21 cellular contexts compared by ENCODE assay signal in genomic region chr17:70780031-70780430, GRCh38.
"Had no signal": no experiment of that assay in that cellular context is flagged by ENCODE, and none has a peak within 500 bp of the region (broad histone marks: within the 10 kb centered on the region; RNA-seq: fewer than 3 reads in every experiment).

No MANE protein-coding gene starts in this region.

- H3K4me3 Mint-ChIP-seq: activated naive CD8-positive, alpha-beta T cell treated with anti-CD3 and anti-CD28 coated beads, Interleukin-2, amount 10 ng/mL, durations not matched to agents 7 days and 5 days; stimulated activated naive B cell treated with anti-CD40 and anti-IgM and Interleukin-4, amounts not matched to agents 10 μg/mL and 1 μg/mL and 100 μg/mL, for 72 hours; T-cell had no signal

- ATAC-seq: esophagus mucosa; heart left ventricle; left colon; psoas muscle; stimulated activated naive B cell treated with anti-CD40 and anti-IgM and Interleukin-4, amounts not matched to agents 10 μg/mL and 1 μg/mL and 100 μg/mL, for 72 hours; T-cell had no signal

- H3K9me3 ChIP-seq: lower lobe of right lung, psoas muscle, sigmoid colon, thyroid gland, uterus had no signal

- DNase-seq: activated CD4-positive, alpha-beta T cell treated with anti-CD3 and anti-CD28 coated beads for 1 hour; activated CD4-positive, alpha-beta T cell treated with anti-CD3 and anti-CD28 coated beads, Interleukin-2, amount 50 U/mL, for 4 hours; activated naive CD4-positive, alpha-beta T cell; activated naive CD8-positive, alpha-beta T cell treated with anti-CD3 and anti-CD28 coated beads, Interleukin-2, amount 10 ng/mL, durations not matched to agents 7 days and 5 days; activated T-cell treated with anti-CD3 and anti-CD28 coated beads for 4 hours; anterior cingulate cortex; heart left ventricle; left colon; lower lobe of right lung; psoas muscle; sigmoid colon; stimulated activated naive B cell treated with anti-CD40 and anti-IgM and Interleukin-4, amounts not matched to agents 10 μg/mL and 1 μg/mL and 100 μg/mL, for 72 hours; T-cell; T-helper 9 cell; thyroid gland; uterus had no signal

- H3K27me3 ChIP-seq: cardiac muscle cell, heart left ventricle, sigmoid colon, thyroid gland, uterus had no signal

- H3K27me3 Mint-ChIP-seq: activated naive CD8-positive, alpha-beta T cell treated with anti-CD3 and anti-CD28 coated beads, Interleukin-2, amount 10 ng/mL, durations not matched to agents 7 days and 5 days; stimulated activated naive B cell treated with anti-CD40 and anti-IgM and Interleukin-4, amounts not matched to agents 10 μg/mL and 1 μg/mL and 100 μg/mL, for 72 hours; T-cell had no signal

- H3K36me3 ChIP-seq: cardiac muscle cell, heart left ventricle, lower lobe of right lung, sigmoid colon, thyroid gland, uterus had no signal

- FAIRE-seq: colon, frontal cortex had no signal

- H3K4me1 ChIP-seq: heart left ventricle, lower lobe of right lung, psoas muscle, sigmoid colon, thyroid gland, uterus had no signal

- H3K27ac Mint-ChIP-seq: activated naive CD8-positive, alpha-beta T cell treated with anti-CD3 and anti-CD28 coated beads, Interleukin-2, amount 10 ng/mL, durations not matched to agents 7 days and 5 days; stimulated activated naive B cell treated with anti-CD40 and anti-IgM and Interleukin-4, amounts not matched to agents 10 μg/mL and 1 μg/mL and 100 μg/mL, for 72 hours; T-cell had no signal

- H3K4me3 ChIP-seq: cardiac muscle cell, heart left ventricle, lower lobe of right lung, psoas muscle, sigmoid colon, thyroid gland, uterus had no signal

- H3K9me3 Mint-ChIP-seq: activated naive CD8-positive, alpha-beta T cell treated with anti-CD3 and anti-CD28 coated beads, Interleukin-2, amount 10 ng/mL, durations not matched to agents 7 days and 5 days had no signal

- H3K27ac ChIP-seq: cardiac muscle cell, heart left ventricle, lower lobe of right lung, psoas muscle, sigmoid colon, thyroid gland, uterus, VCaP had no signal

- H3K36me3 Mint-ChIP-seq: activated naive CD8-positive, alpha-beta T cell treated with anti-CD3 and anti-CD28 coated beads, Interleukin-2, amount 10 ng/mL, durations not matched to agents 7 days and 5 days; stimulated activated naive B cell treated with anti-CD40 and anti-IgM and Interleukin-4, amounts not matched to agents 10 μg/mL and 1 μg/mL and 100 μg/mL, for 72 hours; T-cell had no signal

- H3K4me1 Mint-ChIP-seq: activated naive CD8-positive, alpha-beta T cell treated with anti-CD3 and anti-CD28 coated beads, Interleukin-2, amount 10 ng/mL, durations not matched to agents 7 days and 5 days; stimulated activated naive B cell treated with anti-CD40 and anti-IgM and Interleukin-4, amounts not matched to agents 10 μg/mL and 1 μg/mL and 100 μg/mL, for 72 hours; T-cell had no signal
